2 cellular contexts compared by ENCODE assay signal in the genomic region with DNA sequence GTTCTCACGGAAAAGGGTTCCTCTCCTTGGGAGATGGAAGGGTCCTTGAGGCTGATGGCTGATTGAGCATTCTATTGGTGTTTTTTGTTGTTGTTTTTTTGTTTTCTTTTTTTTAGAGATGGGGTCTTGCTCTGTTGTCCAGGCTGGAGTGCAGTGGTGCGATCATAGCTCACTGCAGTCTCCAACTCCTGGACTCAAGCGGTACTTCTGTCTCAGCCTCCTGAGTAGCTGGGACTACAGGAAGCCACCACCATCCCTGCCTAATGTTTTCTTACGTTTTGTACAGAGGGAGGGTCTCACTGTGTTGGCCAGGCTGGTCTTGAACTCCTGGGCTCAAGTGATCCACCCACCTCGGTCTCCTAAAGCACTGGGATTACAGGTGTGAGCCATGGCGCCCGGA. TPM values are rescaled to one million over a fixed set of nuclear protein-coding genes. Genes with fewer than 3 reads are reported as not detected.
"Had no signal": no experiment of that assay in that cellular context is flagged by ENCODE, and none has a peak within 500 bp of the region (broad histone marks: within the 10 kb centered on the region; RNA-seq: fewer than 3 reads in every experiment).

No MANE protein-coding gene starts in this region.

RNA-seq across cellular contexts. Expression of gene RETN, which starts 6.7 kb away (rescaled TPM):
- total RNA-seq: G401, GM12878 had no signal

RNA-seq across cellular contexts. Expression of gene MCEMP1, which starts 14.8 kb away (rescaled TPM):
- total RNA-seq: G401 had no signal

RNA-seq across cellular contexts. Expression of gene PCP2, which starts 28.6 kb away (rescaled TPM):
- total RNA-seq: G401 had no signal
